9 cellular contexts compared by ENCODE assay signal in genomic region chr3:50327129-50327528, GRCh38. TPM values are rescaled to one million over a fixed set of nuclear protein-coding genes. Genes with fewer than 3 reads are reported as not detected.
DNase-seq lines count a peak whose midpoint lies in the region; ATAC-seq and TF ChIP-seq lines count a peak whose summit lies in the region.
"Had no signal": no experiment of that assay in that cellular context is flagged by ENCODE, and none has a peak within 500 bp of the region (broad histone marks: within the 10 kb centered on the region; RNA-seq: fewer than 3 reads in every experiment).

No MANE protein-coding gene starts in this region.

- in situ Hi-C loops in GM13977 (cut with MboI; ENCODE audit: low pct_unique_long_range_greater_than_20kb, low sequenced_read_pairs, unreplicated experiment), result no loop called here

- H3K36me3 ChIP-seq in ACC112 (ENCODE audit: insufficient read depth, low read length) (peaks cover 17% of the 10 kb centered on the region; the same call in 1 of the 2 replicates), colonic mucosa (peaks cover 20% of the 10 kb centered on the region)
- peaks cover 3 to 46% (median 18%) of the 10 kb centered on the region in 3 experiments for H3K36me3 ChIP-seq in naive thymus-derived CD4-positive, alpha-beta T cell (ENCODE audit: control insufficient read depth in 2 of 3, insufficient read depth in 3 of 3, low read length in 3 of 3)

- H3K27ac ChIP-seq in ACC112 (ENCODE audit: low read depth, low read length), result no peak overlapping the region
- H3K27ac ChIP-seq in colonic mucosa, result no peak overlapping the region
- H3K27ac ChIP-seq in naive thymus-derived CD4-positive, alpha-beta T cell (ENCODE audit: low read depth, low read length), result peak overlapping the region; percentile 92

- H2AFZ ChIP-seq in ACC112 (ENCODE audit: low read length, unreplicated experiment), result no peak overlapping the region

- DNase-seq in colonic mucosa (no peak), NCI-H1417 treated with DMSO at 0.1 percent for 48 hours (lab: John Stamatoyannopoulos, UW) (no peak), NCI-H1694 treated with DMSO at 0.1 percent for 48 hours (lab: John Stamatoyannopoulos, UW) (no peak), GM13977 (ENCODE audit: low spot score) (no peak), NCI-H2196 treated with DMSO at 0.1 percent for 48 hours (lab: John Stamatoyannopoulos, UW; ENCODE audit: unreplicated experiment) (no peak)
- no peak for DNase-seq in naive thymus-derived CD4-positive, alpha-beta T cell

- intact Hi-C loops in colonic mucosa (cut with DNase I), result loop anchor here (10.0 kb wide), 1 partner anchor 52 kb away; the partner anchor contains the start of gene LSMEM2
- intact Hi-C loops in naive thymus-derived CD4-positive, alpha-beta T cell (cut with micrococcal nuclease), result no loop called here

- H3K36me3 Mint-ChIP-seq in IgD-negative memory B cell, result no peaks in the 10 kb centered on the region
- H3K36me3 Mint-ChIP-seq in naive thymus-derived CD4-positive, alpha-beta T cell, result peaks cover 0 to 10% (median 3%) of the 10 kb centered on the region in 5 donors

- no peak for ATAC-seq in naive thymus-derived CD4-positive, alpha-beta T cell

- H3K4me3 Mint-ChIP-seq in IgD-negative memory B cell, result peak overlapping the region; percentile 90 to 96 (median 92)
- peak overlapping the region; percentile 80 to 97 (median 95) for H3K4me3 Mint-ChIP-seq in naive thymus-derived CD4-positive, alpha-beta T cell

- H3K4me3 ChIP-seq in ACC112 (ENCODE audit: low read depth, low read length) (peak overlapping the region; percentile 87), colonic mucosa (peak overlapping the region; percentile 97)
- H3K4me3 ChIP-seq in naive thymus-derived CD4-positive, alpha-beta T cell (ENCODE audit: low read length), result peak overlapping the region; percentile 89

- POLR2A ChIA-PET in naive thymus-derived CD4-positive, alpha-beta T cell (lab: Charles Lee), result interaction anchor here (1.2 to 34.0 kb wide), 8 partner anchors 10 to 242 kb away, joined by 3 to 656 read pairs (median 5); partner anchors contain the start of genes CYB561D2, HEMK1, HYAL3 and NAA80

- H3K4me1 Mint-ChIP-seq in IgD-negative memory B cell, result peaks cover 11 to 19% (median 17%) of the 10 kb centered on the region in 3 donors
- H3K4me1 Mint-ChIP-seq in naive thymus-derived CD4-positive, alpha-beta T cell, result peaks cover 7 to 37% (median 27%) of the 10 kb centered on the region in 7 donors

- H3K79me2 ChIP-seq in ACC112 (ENCODE audit: control insufficient read depth, insufficient read depth, low read length, unreplicated experiment), result peaks cover 20% of the 10 kb centered on the region

- no peak for TF ChIP-seq CTCF in colonic mucosa (IDR thresholded peaks at IDR 0.05)
- TF ChIP-seq CTCF in GM13977 (IDR thresholded peaks at IDR 0.05; ENCODE audit: extremely low read depth, insufficient read depth, missing control alignments), result no peak

- H3K27me3 ChIP-seq in ACC112 (ENCODE audit: insufficient read depth, low read length), result no peaks in the 10 kb centered on the region
- no peaks in the 10 kb centered on the region for H3K27me3 ChIP-seq in colonic mucosa
- no peaks in the 10 kb centered on the region for H3K27me3 ChIP-seq in naive thymus-derived CD4-positive, alpha-beta T cell (ENCODE audit: control insufficient read depth in 2 of 2, insufficient read depth in 2 of 2, low read length in 2 of 2)
- H3K27me3 ChIP-seq: adrenal gland had no signal

- no peaks in the 10 kb centered on the region for H3K27me3 Mint-ChIP-seq in IgD-negative memory B cell
- no peaks in the 10 kb centered on the region for H3K27me3 Mint-ChIP-seq in naive thymus-derived CD4-positive, alpha-beta T cell

- H3K4me1 ChIP-seq in ACC112 (ENCODE audit: control insufficient read depth, insufficient read depth, low read length, unreplicated experiment) (peaks cover 24% of the 10 kb centered on the region), colonic mucosa (peaks cover 19% of the 10 kb centered on the region)
- peaks cover 11 to 17% of the 10 kb centered on the region in 2 donors for H3K4me1 ChIP-seq in naive thymus-derived CD4-positive, alpha-beta T cell (ENCODE audit: control insufficient read depth in 2 of 2, insufficient read depth in 2 of 2, low read length in 2 of 2)

- no peaks in the 10 kb centered on the region for H3K9me3 ChIP-seq in colonic mucosa
- no peaks in the 10 kb centered on the region for H3K9me3 ChIP-seq in naive thymus-derived CD4-positive, alpha-beta T cell (ENCODE audit: control insufficient read depth in 2 of 3, low read length in 3 of 3)
- H3K9me3 ChIP-seq: adrenal gland had no signal

- H3K9ac ChIP-seq in colonic mucosa (ENCODE audit: low read depth in 2 of 2, low read length in 2 of 2), result peak overlapping the region; percentile 90 to 94

- CTCF ChIA-PET in naive thymus-derived CD4-positive, alpha-beta T cell (lab: Charles Lee), result interaction anchor here (1.0 to 1.1 kb wide), 2 partner anchors 23 to 216 kb away, joined by 3 read pairs; partner anchors contain the start of gene NPRL2

- H3K27ac Mint-ChIP-seq in IgD-negative memory B cell, result peak overlapping the region in 2 of 3 donors; percentile 71 to 96
- peak overlapping the region in 7 of 9 donors; percentile 60 to 95 (median 81) for H3K27ac Mint-ChIP-seq in naive thymus-derived CD4-positive, alpha-beta T cell

- H3K9me3 Mint-ChIP-seq in IgD-negative memory B cell, result no peaks in the 10 kb centered on the region
- H3K9me3 Mint-ChIP-seq in naive thymus-derived CD4-positive, alpha-beta T cell, result no peaks in the 10 kb centered on the region

RNA-seq across cellular contexts. Expression of gene TUSC2, which starts 0.9 kb away (rescaled TPM):
- polyA plus RNA-seq in IgD-negative memory B cell, result 51.4 TPM
- total RNA-seq in colonic mucosa, result 10 to 100 TPM; 26.1 to 39.5 TPM
- 10 to 100 TPM; 16.8 to 25.0 (median 20.5) TPM for total RNA-seq in naive thymus-derived CD4-positive, alpha-beta T cell
- 10 to 100 TPM; 38.0 to 45.5 TPM for polyA plus RNA-seq in naive thymus-derived CD4-positive, alpha-beta T cell

RNA-seq across cellular contexts. Expression of gene HYAL2, which starts 4.6 kb away (rescaled TPM):
- polyA plus RNA-seq in IgD-negative memory B cell, result 7.3 TPM
- total RNA-seq in colonic mucosa, result 10 to 100 TPM; 31.3 to 37.1 TPM
- 1 to 10 TPM; 1.5 to 5.3 (median 3.2) TPM for total RNA-seq in naive thymus-derived CD4-positive, alpha-beta T cell
- polyA plus RNA-seq in naive thymus-derived CD4-positive, alpha-beta T cell, result 1 to 10 TPM; 2.8 to 4.6 TPM

RNA-seq across cellular contexts. Expression of gene RASSF1, which starts 13.5 kb away (rescaled TPM):
- polyA plus RNA-seq in IgD-negative memory B cell, result 155 TPM
- 10 to 100 TPM; 20.6 to 28.2 TPM for total RNA-seq in colonic mucosa
- total RNA-seq in naive thymus-derived CD4-positive, alpha-beta T cell, result 100 to 1,000 TPM in 1 of 5 experiments, 10 to 100 TPM in 4; 39.4 to 105 (median 69.6) TPM
- 10 to 100 TPM; 32.7 to 47.9 TPM for polyA plus RNA-seq in naive thymus-derived CD4-positive, alpha-beta T cell

RNA-seq across cellular contexts. Expression of gene ZMYND10, which starts 18.4 kb away (rescaled TPM):
- polyA plus RNA-seq in IgD-negative memory B cell, result not detected
- 1 to 10 TPM in 1 of 2 donors, under 1 TPM in 1; 0.37 to 1.5 TPM for total RNA-seq in colonic mucosa
- total RNA-seq in naive thymus-derived CD4-positive, alpha-beta T cell, result 1 to 10 TPM in 4 of 5 experiments, under 1 TPM in 1; 0.91 to 3.8 (median 2.8) TPM
- polyA plus RNA-seq in naive thymus-derived CD4-positive, alpha-beta T cell, result under 1 TPM; 0.07 to 0.30 TPM

RNA-seq across cellular contexts. Expression of gene NPRL2, which starts 23.4 kb away (rescaled TPM):
- polyA plus RNA-seq in IgD-negative memory B cell, result 30.4 TPM
- total RNA-seq in colonic mucosa, result 10 to 100 TPM; 23.2 to 29.6 TPM
- 10 to 100 TPM; 35.3 to 48.9 (median 47.7) TPM for total RNA-seq in naive thymus-derived CD4-positive, alpha-beta T cell
- 10 to 100 TPM; 27.2 to 36.2 TPM for polyA plus RNA-seq in naive thymus-derived CD4-positive, alpha-beta T cell

Comparison
In these comparisons a context has a peak if more than half of its experiments do, and no peak if none do; other contexts are left out.
1. RNA of gene HYAL2, which starts 4.6 kb away (total RNA-seq): 31.3 to 37.1 TPM in colonic mucosa; 1.5 to 5.3 TPM in naive thymus-derived CD4-positive, alpha-beta T cell; every median in the first group is over 4 times any median in the second.
2. Peak in every context shown above with its lines, with median percentiles within 50 percentile points of each other: H3K4me3 ChIP-seq.